Comparison of ENCODE assay signal across 35 cellular contexts in the genomic region with DNA sequence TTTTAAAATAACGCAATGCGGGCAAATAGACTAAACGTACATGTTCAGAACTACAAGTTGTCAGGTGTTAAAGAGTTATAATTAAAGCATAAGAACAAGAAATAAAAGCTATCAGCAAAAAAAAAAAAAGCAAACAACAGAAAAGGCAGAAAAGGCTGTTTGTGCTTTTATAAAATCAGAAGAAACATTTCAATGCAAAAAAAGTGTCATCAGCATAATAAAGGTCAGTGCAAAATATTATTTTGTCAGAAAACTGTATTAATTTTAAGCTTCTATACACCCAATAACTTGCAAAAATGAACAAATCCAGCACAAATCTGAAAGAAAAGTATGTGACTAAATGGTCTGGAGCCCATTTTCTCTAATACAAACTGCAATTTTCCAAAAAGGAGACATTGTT. TPM values are rescaled to one million over a fixed set of nuclear protein-coding genes. Genes with fewer than 3 reads are reported as not detected.
"Had no signal": no experiment of that assay in that cellular context is flagged by ENCODE, and none has a peak within 500 bp of the region (broad histone marks: within the 10 kb centered on the region; RNA-seq: fewer than 3 reads in every experiment).

No MANE protein-coding gene starts in this region.

- H3K36me3 ChIP-seq: neutrophil, ovary, spleen, suprapubic skin, tibial artery, transverse colon, upper lobe of right lung, uterus had no signal

- H3K4me2 ChIP-seq: smooth muscle cell had no signal

- H3K4me3 Mint-ChIP-seq: naive thymus-derived CD8-positive, alpha-beta T cell; natural killer cell treated with Interleukin-12 subunit alpha and Interleukin-12 subunit beta and Interleukin-15 and Interleukin-18, amount 100 ng/mL, for 72 hours; nephron progenitor cell; neural crest cell; stimulated activated memory B cell treated with anti-CD40 and anti-IgM and Interleukin-4, amounts not matched to agents 10 μg/mL and 1 μg/mL and 100 μg/mL, for 72 hours; stimulated activated naive CD8-positive, alpha-beta T cell treated with anti-CD3 and anti-CD28 coated beads, Interleukin-15, amount 100 ng/mL, for 72 hours; type B pancreatic cell had no signal

- H2AFZ ChIP-seq: parathyroid adenoma had no signal

- H3K4me3 ChIP-seq: ovary, psoas muscle, skin epidermis, smooth muscle cell, spleen, suprapubic skin, testis, tibial artery, transverse colon, upper lobe of right lung, uterus had no signal

- H3K9me3 Mint-ChIP-seq: naive thymus-derived CD8-positive, alpha-beta T cell; natural killer cell treated with Interleukin-12 subunit alpha and Interleukin-12 subunit beta and Interleukin-15 and Interleukin-18, amount 100 ng/mL, for 72 hours; neural crest cell; stimulated activated memory B cell treated with anti-CD40 and anti-IgM and Interleukin-4, amounts not matched to agents 10 μg/mL and 1 μg/mL and 100 μg/mL, for 72 hours; stimulated activated naive CD8-positive, alpha-beta T cell treated with anti-CD3 and anti-CD28 coated beads, Interleukin-15, amount 100 ng/mL, for 72 hours; type B pancreatic cell had no signal

- H3K79me2 ChIP-seq: parathyroid adenoma had no signal

- ATAC-seq: naive thymus-derived CD8-positive, alpha-beta T cell; natural killer cell treated with Interleukin-12 subunit alpha and Interleukin-12 subunit beta and Interleukin-15 and Interleukin-18, amount 100 ng/mL, for 72 hours; psoas muscle; right cardiac atrium; sciatic nerve; stimulated activated memory B cell treated with anti-CD40 and anti-IgM and Interleukin-4, amounts not matched to agents 10 μg/mL and 1 μg/mL and 100 μg/mL, for 72 hours; stimulated activated naive CD8-positive, alpha-beta T cell treated with anti-CD3 and anti-CD28 coated beads, Interleukin-15, amount 100 ng/mL, for 72 hours; stimulated activated naive CD8-positive, alpha-beta T cell treated with anti-CD3 and anti-CD28 coated beads, Interleukin-15, Interleukin-2, amounts not matched to agents 100 U/mL and 50 U/mL, for 24 hours; upper lobe of right lung had no signal

- H3K27me3 Mint-ChIP-seq: natural killer cell treated with Interleukin-12 subunit alpha and Interleukin-12 subunit beta and Interleukin-15 and Interleukin-18, amount 100 ng/mL, for 72 hours; progenitor cell of endocrine pancreas; stimulated activated memory B cell treated with anti-CD40 and anti-IgM and Interleukin-4, amounts not matched to agents 10 μg/mL and 1 μg/mL and 100 μg/mL, for 72 hours; stimulated activated naive CD8-positive, alpha-beta T cell treated with anti-CD3 and anti-CD28 coated beads, Interleukin-15, amount 100 ng/mL, for 72 hours; type B pancreatic cell had no signal

- H3K27ac ChIP-seq: neutrophil, ovary, parathyroid adenoma, psoas muscle, skin epidermis, spleen, suprapubic skin, testis, tibial artery, transverse colon, upper lobe of right lung, uterus had no signal

- DNase-seq: naive thymus-derived CD8-positive, alpha-beta T cell; nephron progenitor cell; occipital lobe; ovary; posterior cingulate gyrus; psoas muscle; right cardiac atrium; spleen; stimulated activated CD4-positive, alpha-beta T cell treated with anti-CD3 and anti-CD28 coated beads, Interleukin-12 subunit alpha, Interleukin-12 subunit beta, amount 100 ng/mL, for 4 hours; stimulated activated CD4-positive, alpha-beta T cell treated with anti-CD3 and anti-CD28 coated beads, Interleukin-1b, Interleukin-23, amount 100 ng/mL, for 48 hours; stimulated activated CD4-positive, alpha-beta T cell treated with anti-CD3 and anti-CD28 coated beads, Interleukin-4, amount 100 ng/mL, for 1 hour; stimulated activated CD4-positive, alpha-beta T cell treated with anti-CD3 and anti-CD28 coated beads, Interleukin-4, amount 100 ng/mL, for 4 hours; stimulated activated CD8-positive, alpha-beta memory T cell treated with anti-CD3 and anti-CD28 coated beads, Interleukin-4, amount 100 ng/mL, for 48 hours; stimulated activated naive CD4-positive, alpha-beta T cell; stimulated activated naive CD8-positive, alpha-beta T cell treated with anti-CD3 and anti-CD28 coated beads, Interleukin-15, amount 100 ng/mL, for 72 hours; stimulated activated naive CD8-positive, alpha-beta T cell treated with anti-CD3 and anti-CD28 coated beads, Interleukin-15, Interleukin-2, amounts not matched to agents 100 U/mL and 50 U/mL, for 24 hours; substantia nigra; testis; tibial artery; transverse colon; upper lobe of right lung; uterus had no signal

- H3K36me3 Mint-ChIP-seq: natural killer cell treated with Interleukin-12 subunit alpha and Interleukin-12 subunit beta and Interleukin-15 and Interleukin-18, amount 100 ng/mL, for 72 hours; stimulated activated memory B cell treated with anti-CD40 and anti-IgM and Interleukin-4, amounts not matched to agents 10 μg/mL and 1 μg/mL and 100 μg/mL, for 72 hours; type B pancreatic cell had no signal

- H3K9me3 ChIP-seq: neutrophil, ovary, psoas muscle, spleen, suprapubic skin, testis, tibial artery, upper lobe of right lung, uterus had no signal

- H3K27ac Mint-ChIP-seq: naive thymus-derived CD8-positive, alpha-beta T cell; natural killer cell treated with Interleukin-12 subunit alpha and Interleukin-12 subunit beta and Interleukin-15 and Interleukin-18, amount 100 ng/mL, for 72 hours; nephron progenitor cell; progenitor cell of endocrine pancreas; stimulated activated memory B cell treated with anti-CD40 and anti-IgM and Interleukin-4, amounts not matched to agents 10 μg/mL and 1 μg/mL and 100 μg/mL, for 72 hours; stimulated activated naive CD8-positive, alpha-beta T cell treated with anti-CD3 and anti-CD28 coated beads, Interleukin-15, amount 100 ng/mL, for 72 hours; type B pancreatic cell had no signal

- H3K9ac ChIP-seq: parathyroid adenoma had no signal

- H3K4me1 ChIP-seq: parathyroid adenoma, psoas muscle, suprapubic skin, testis, tibial artery, transverse colon, upper lobe of right lung, uterus had no signal

- H3K27me3 ChIP-seq: neutrophil, ovary, spleen, suprapubic skin, testis, tibial artery, transverse colon, upper lobe of right lung, uterus had no signal

- H3K4me1 Mint-ChIP-seq: nephron progenitor cell; neural crest cell; stimulated activated naive CD8-positive, alpha-beta T cell treated with anti-CD3 and anti-CD28 coated beads, Interleukin-15, amount 100 ng/mL, for 72 hours had no signal

RNA-seq across cellular contexts. Expression of gene XKR3, which starts 23.6 kb away (rescaled TPM):
- total RNA-seq: naive thymus-derived CD8-positive, alpha-beta T cell; natural killer cell treated with Interleukin-12 subunit alpha and Interleukin-12 subunit beta and Interleukin-15 and Interleukin-18, amount 100 ng/mL, for 72 hours; neural crest cell; occipital lobe; osteoblast; ovary; progenitor cell of endocrine pancreas; psoas muscle; right cardiac atrium; sciatic nerve; smooth muscle cell; spleen; suprapubic skin; transverse colon; upper lobe of right lung; urinary bladder; uterus had no signal
- polyA plus RNA-seq: naive thymus-derived CD8-positive, alpha-beta T cell; ovary; psoas muscle; right cardiac atrium; smooth muscle cell; urinary bladder had no signal
